1 cellular context compared by ENCODE assay signal in genomic region chr18:23887035-23887434, GRCh38.
TF ChIP-seq lines count a peak whose summit lies in the region.

No MANE protein-coding gene starts in this region.

TF ChIP-seq in SK-N-SH, 30 proteins besides CTCF, POLR2A, EP300 and RAD21 (continued from another document):
- TF ChIP-seq ZBTB33 (IDR thresholded peaks at IDR 0.05; ENCODE audit: borderline replicate concordance, low read depth) (no peak), TEAD4 (IDR thresholded peaks at IDR 0.05; ENCODE audit: borderline replicate concordance, insufficient read depth) (no peak), MAX (IDR thresholded peaks at IDR 0.05; ENCODE audit: low read depth) (no peak), REST (IDR thresholded peaks at IDR 0.05; ENCODE audit: low read depth, low read length) (no peak), SIN3A (IDR thresholded peaks at IDR 0.05; ENCODE audit: borderline replicate concordance, low read depth, low read length) (no peak)
